36 cellular contexts compared by ENCODE assay signal in genomic region chr3:129324855-129325254, GRCh38.
"Had no signal": no experiment of that assay in that cellular context is flagged by ENCODE, and none has a peak within 500 bp of the region (broad histone marks: within the 10 kb centered on the region; RNA-seq: fewer than 3 reads in every experiment).

No MANE protein-coding gene starts in this region.

- FAIRE-seq: TTC549 had no signal

- H3K4me3 ChIP-seq: adrenal gland, ascending aorta, breast epithelium had no signal

- H3K4me1 ChIP-seq: adrenal gland, ascending aorta, breast epithelium had no signal

- H3K27me3 ChIP-seq: adrenal gland, ascending aorta, breast epithelium had no signal

- H3K4me3 Mint-ChIP-seq: activated B cell treated with CpG ODN at 0.5 μM for 24 hours; activated CD4-positive, alpha-beta memory T cell treated with anti-CD3 and anti-CD28 coated beads for 36 hours; activated CD4-positive, alpha-beta T cell treated with anti-CD3 and anti-CD28 coated beads, Interleukin-2, amount 10 ng/mL, durations not matched to agents 24 days and 14 days; activated CD8-positive, alpha-beta T cell treated with anti-CD3 and anti-CD28 coated beads for 36 hours; activated naive CD4-positive, alpha-beta T cell treated with anti-CD3 and anti-CD28 coated beads for 36 hours; activated naive CD8-positive, alpha-beta T cell treated with anti-CD3 and anti-CD28 coated beads for 36 hours; activated T-cell treated with anti-CD3 and anti-CD28 coated beads, Interleukin-2, amount 50 U/mL, for 4 hours; activated T-cell treated with anti-CD3 and anti-CD28 coated beads, Interleukin-2, amount 50 U/mL, for 72 hours; activated T-helper 1 cell treated with anti-CD3 and anti-CD28 coated beads, Interleukin-12 subunit alpha, Interleukin-12 subunit beta, Interleukin-2, Interleukin-4 antibody, amounts not matched to agents 30 ng/mL and 10 ng/mL and 1 ng/mL, durations not matched to agents 14 hours and 24 hours and 36 hours; activated T-helper 17 cell treated with anti-CD3 and anti-CD28 coated beads, Interleukin-2, amount 50 U/mL, for 72 hours; brain; T-helper 1 cell treated with Interleukin-12 subunit alpha and Interleukin-12 subunit beta and Interleukin-4 antibody, amounts not matched to agents 30 μg/mL and 1 μg/mL, for 36 hours; T-helper 2 cell treated with Interferon-gamma antibody and Interleukin-4, amounts not matched to agents 5 μg/mL and 100 μg/mL, for 36 hours had no signal

- H3K9me3 Mint-ChIP-seq: activated B cell treated with CpG ODN at 0.5 μM for 24 hours; activated CD4-positive, alpha-beta memory T cell treated with anti-CD3 and anti-CD28 coated beads for 36 hours; activated CD4-positive, alpha-beta T cell treated with anti-CD3 and anti-CD28 coated beads, Interleukin-2, amount 10 ng/mL, durations not matched to agents 24 days and 14 days; activated CD8-positive, alpha-beta T cell treated with anti-CD3 and anti-CD28 coated beads for 36 hours; activated naive CD4-positive, alpha-beta T cell treated with anti-CD3 and anti-CD28 coated beads for 36 hours; activated naive CD4-positive, alpha-beta T cell treated with anti-CD3 and anti-CD28 coated beads, Interleukin-2, amount 50 U/mL, for 72 hours; activated naive CD8-positive, alpha-beta T cell treated with anti-CD3 and anti-CD28 coated beads for 36 hours; activated T-cell treated with anti-CD3 and anti-CD28 coated beads, Interleukin-2, amount 50 U/mL, for 4 hours; activated T-cell treated with anti-CD3 and anti-CD28 coated beads, Interleukin-2, amount 50 U/mL, for 72 hours; activated T-helper 1 cell treated with anti-CD3 and anti-CD28 coated beads, Interleukin-12 subunit alpha, Interleukin-12 subunit beta, Interleukin-2, Interleukin-4 antibody, amounts not matched to agents 30 ng/mL and 10 ng/mL and 1 ng/mL, durations not matched to agents 14 hours and 24 hours and 36 hours; activated T-helper 17 cell treated with anti-CD3 and anti-CD28 coated beads, Interleukin-2, amount 50 U/mL, for 72 hours; brain; T-helper 1 cell treated with Interleukin-12 subunit alpha and Interleukin-12 subunit beta and Interleukin-4 antibody, amounts not matched to agents 30 μg/mL and 1 μg/mL, for 36 hours; T-helper 2 cell treated with Interferon-gamma antibody and Interleukin-4, amounts not matched to agents 5 μg/mL and 100 μg/mL, for 36 hours had no signal

- H3K27me3 Mint-ChIP-seq: activated CD4-positive, alpha-beta memory T cell treated with anti-CD3 and anti-CD28 coated beads for 36 hours; activated CD4-positive, alpha-beta T cell treated with anti-CD3 and anti-CD28 coated beads, Interleukin-2, amount 10 ng/mL, durations not matched to agents 24 days and 14 days; activated CD8-positive, alpha-beta T cell treated with anti-CD3 and anti-CD28 coated beads for 36 hours; activated naive CD8-positive, alpha-beta T cell treated with anti-CD3 and anti-CD28 coated beads for 36 hours; activated T-helper 17 cell treated with anti-CD3 and anti-CD28 coated beads, Interleukin-2, amount 50 U/mL, for 72 hours had no signal

- H3K9me3 ChIP-seq: adrenal gland, ascending aorta, breast epithelium had no signal

- H3K4me1 Mint-ChIP-seq: activated B cell treated with CpG ODN at 0.5 μM for 24 hours; activated CD4-positive, alpha-beta T cell treated with anti-CD3 and anti-CD28 coated beads, Interleukin-2, amount 10 ng/mL, durations not matched to agents 24 days and 14 days; activated naive CD8-positive, alpha-beta T cell treated with anti-CD3 and anti-CD28 coated beads for 36 hours; activated T-helper 17 cell treated with anti-CD3 and anti-CD28 coated beads, Interleukin-2, amount 50 U/mL, for 72 hours; brain had no signal

- H3K36me3 ChIP-seq: adrenal gland, breast epithelium had no signal

- H3K36me3 Mint-ChIP-seq: activated CD4-positive, alpha-beta memory T cell treated with anti-CD3 and anti-CD28 coated beads for 36 hours; activated naive CD4-positive, alpha-beta T cell treated with anti-CD3 and anti-CD28 coated beads, Interleukin-2, amount 50 U/mL, for 72 hours; activated naive CD8-positive, alpha-beta T cell treated with anti-CD3 and anti-CD28 coated beads for 36 hours; brain had no signal

- H3K27ac Mint-ChIP-seq: activated B cell treated with CpG ODN at 0.5 μM for 24 hours; activated CD4-positive, alpha-beta memory T cell treated with anti-CD3 and anti-CD28 coated beads for 36 hours; activated CD4-positive, alpha-beta T cell treated with anti-CD3 and anti-CD28 coated beads, Interleukin-2, amount 10 ng/mL, durations not matched to agents 24 days and 14 days; activated CD8-positive, alpha-beta T cell treated with anti-CD3 and anti-CD28 coated beads for 36 hours; activated naive CD4-positive, alpha-beta T cell treated with anti-CD3 and anti-CD28 coated beads for 36 hours; activated naive CD4-positive, alpha-beta T cell treated with anti-CD3 and anti-CD28 coated beads, Interleukin-2, amount 50 U/mL, for 72 hours; activated naive CD8-positive, alpha-beta T cell treated with anti-CD3 and anti-CD28 coated beads for 36 hours; activated T-cell treated with anti-CD3 and anti-CD28 coated beads, Interleukin-2, amount 50 U/mL, for 72 hours; activated T-helper 1 cell treated with anti-CD3 and anti-CD28 coated beads, Interleukin-12 subunit alpha, Interleukin-12 subunit beta, Interleukin-2, Interleukin-4 antibody, amounts not matched to agents 30 ng/mL and 10 ng/mL and 1 ng/mL, durations not matched to agents 14 hours and 24 hours and 36 hours; activated T-helper 17 cell treated with anti-CD3 and anti-CD28 coated beads, Interleukin-2, amount 50 U/mL, for 72 hours; brain; T-helper 1 cell treated with Interleukin-12 subunit alpha and Interleukin-12 subunit beta and Interleukin-4 antibody, amounts not matched to agents 30 μg/mL and 1 μg/mL, for 36 hours; T-helper 2 cell treated with Interferon-gamma antibody and Interleukin-4, amounts not matched to agents 5 μg/mL and 100 μg/mL, for 36 hours had no signal

- H3K27ac ChIP-seq: adrenal gland, ascending aorta, breast epithelium, VCaP had no signal

- DNase-seq: activated B cell treated with CpG ODN at 0.5 μM for 24 hours; activated CD4-positive, alpha-beta memory T cell treated with anti-CD3 and anti-CD28 coated beads for 36 hours; activated CD4-positive, alpha-beta T cell treated with anti-CD3 and anti-CD28 coated beads for 4 hours; activated CD4-positive, alpha-beta T cell treated with anti-CD3 and anti-CD28 coated beads, Interleukin-2, amount 10 ng/mL, durations not matched to agents 24 days and 14 days; activated CD4-positive, alpha-beta T cell treated with anti-CD3 and anti-CD28 coated beads, Interleukin-2, amount 50 U/mL, for 1 hour; activated CD4-positive, alpha-beta T cell treated with anti-CD3 and anti-CD28 coated beads, Interleukin-2, amount 50 U/mL, for 4 hours; activated CD4-positive, CD25-positive, alpha-beta regulatory T cell treated with anti-CD3 and anti-CD28 coated beads, Interleukin-2, amount 50 U/mL, for 72 hours; activated CD8-positive, alpha-beta memory T cell treated with anti-CD3 and anti-CD28 coated beads, Interleukin-2, amount 50 U/mL, for 4 hours; activated CD8-positive, alpha-beta T cell treated with anti-CD3 and anti-CD28 coated beads for 36 hours; activated effector memory CD4-positive, alpha-beta T cell treated with anti-CD3 and anti-CD28 coated beads, Interleukin-2, amount 50 U/mL, for 16 hours; activated gamma-delta T cell treated with Interleukin-2 at 50 U/mL for 16 hours; activated naive CD4-positive, alpha-beta T cell; activated naive CD4-positive, alpha-beta T cell treated with anti-CD3 and anti-CD28 coated beads for 36 hours; activated naive CD4-positive, alpha-beta T cell treated with anti-CD3 and anti-CD28 coated beads, Interleukin-2, amount 50 U/mL, for 16 hours; activated naive CD8-positive, alpha-beta T cell treated with anti-CD3 and anti-CD28 coated beads for 36 hours; activated T-cell treated with anti-CD3 and anti-CD28 coated beads for 4 hours; activated T-cell treated with anti-CD3 and anti-CD28 coated beads, Interleukin-2, amount 50 U/mL, for 1 hour; activated T-cell treated with anti-CD3 and anti-CD28 coated beads, Interleukin-2, amount 50 U/mL, for 4 hours; activated T-cell treated with anti-CD3 and anti-CD28 coated beads, Interleukin-2, amount 50 U/mL, for 72 hours; adrenal gland; amniotic stem cell; central memory CD4-positive, alpha-beta T cell; SW 1271; T-helper 1 cell; T-helper 2 cell; T-helper 9 cell had no signal
